Comparison of ENCODE assay signal across 8 cellular contexts in the genomic region with DNA sequence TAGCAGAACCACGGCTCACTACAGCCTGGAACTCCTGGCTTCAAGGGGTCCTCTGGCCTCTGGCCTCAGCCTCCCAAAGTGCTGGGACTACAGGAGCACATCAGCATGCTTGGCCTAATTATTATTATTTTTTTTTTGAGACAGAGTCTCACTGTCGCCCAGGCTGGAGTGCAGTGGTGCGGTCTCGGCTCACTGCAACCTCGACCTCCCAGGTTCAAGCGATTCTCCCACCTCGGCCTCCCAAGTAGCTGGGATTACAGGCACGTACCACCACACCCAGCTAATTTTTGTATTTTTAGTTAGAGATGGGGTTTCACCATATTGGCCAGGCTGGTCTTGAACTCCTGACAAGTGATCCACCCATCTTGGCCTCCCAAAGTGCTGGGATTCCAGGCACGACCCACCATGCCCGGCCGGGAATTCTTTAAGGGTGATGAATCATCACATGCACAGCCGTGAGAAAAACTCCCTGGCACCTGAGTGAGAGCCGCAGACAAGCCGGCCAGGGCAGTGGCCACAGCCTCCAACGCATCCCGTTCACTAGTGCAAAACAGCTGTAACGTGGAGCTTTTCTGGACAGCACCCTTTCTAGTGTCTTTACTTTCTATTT. TPM values are rescaled to one million over a fixed set of nuclear protein-coding genes. Genes with fewer than 3 reads are reported as not detected.
DNase-seq lines count a peak whose midpoint lies in the region; ATAC-seq, FAIRE-seq and TF ChIP-seq lines count a peak whose summit lies in the region.
"Not testable (repeated sequence)": the region's sequence is repeated elsewhere in the genome, so short reads cannot be mapped to it uniquely, and the experiment has no call there.

No MANE protein-coding gene starts in this region.

- 57 to 64% methylated on average over 17 of the region's 17 CpGs for WGBS in tibial nerve, 2 donors

- peaks cover 83% of the 10 kb centered on the region for H3K4me1 ChIP-seq in CD8-positive, alpha-beta memory T cell (ENCODE audit: insufficient read depth, low read length)
- peaks cover 65% of the 10 kb centered on the region for H3K4me1 ChIP-seq in HUES6 (ENCODE audit: control insufficient read depth, insufficient read depth, low read length)
- H3K4me1 ChIP-seq in endocrine pancreas (ENCODE audit: control insufficient read depth, insufficient read depth, low read length) = not testable (repeated sequence)
- peaks cover 49% of the 10 kb centered on the region for H3K4me1 ChIP-seq in keratinocyte (ENCODE audit: control insufficient read depth, extremely low read depth, insufficient read depth, low read length)
- peaks cover 0 to 87% (median 81%) of the 10 kb centered on the region in 4 donors for H3K4me1 ChIP-seq in tibial nerve

- H3K36me3 Mint-ChIP-seq in CD8-positive, alpha-beta memory T cell = peaks cover 0 to 16% (median 3%) of the 10 kb centered on the region in 3 donors
- H3K36me3 Mint-ChIP-seq in activated naive CD4-positive, alpha-beta T cell treated with anti-CD3 and anti-CD28 coated beads, Interleukin-2, amount 50 U/mL, for 72 hours = not testable (repeated sequence)

- peak overlapping the region; percentile 14 for H3K27ac ChIP-seq in CD8-positive, alpha-beta memory T cell (ENCODE audit: low read depth, low read length)
- not testable (repeated sequence) for H3K27ac ChIP-seq in HUES6 (ENCODE audit: low read depth, low read length)
- H3K27ac ChIP-seq in keratinocyte (ENCODE audit: control insufficient read depth, insufficient read depth, low read length) (peak overlapping the region; percentile 97), tibial nerve (peak overlapping the region in 3 of 4 donors; percentile 96 to 100 (median 98))

- H3K27me3 ChIP-seq in CD8-positive, alpha-beta memory T cell (ENCODE audit: insufficient read depth, low read length, poor library complexity, severe bottlenecking); HUES6 (ENCODE audit: control insufficient read depth, insufficient read depth, low read length); endocrine pancreas (ENCODE audit: control insufficient read depth, insufficient read depth, low read length); keratinocyte (ENCODE audit: control insufficient read depth, extremely low read depth, insufficient read depth, low read length); tibial nerve: not testable (repeated sequence)

- H3K4me1 Mint-ChIP-seq in CD8-positive, alpha-beta memory T cell = peaks cover 75 to 88% (median 87%) of the 10 kb centered on the region in 3 donors

- H2AFZ ChIP-seq in keratinocyte (ENCODE audit: control insufficient read depth, low read length) = not testable (repeated sequence)

- H3K4me2 ChIP-seq in keratinocyte (ENCODE audit: control insufficient read depth, extremely low read depth, insufficient read depth, low read depth, low read length) = peak overlapping the region; percentile 99

- TF ChIP-seq CTCF in keratinocyte (optimal IDR thresholded peaks at IDR 0.05 in 1 of 3, IDR thresholded peaks at IDR 0.05 in 1 of 3, conservative IDR thresholded peaks at IDR 0.05 in 1 of 3; ENCODE audit: extremely low read depth in 1 of 3, insufficient read depth in 2 of 3, low read length in 3 of 3); tibial nerve (IDR thresholded peaks at IDR 0.05): not testable (repeated sequence)

- H3K27ac Mint-ChIP-seq in CD8-positive, alpha-beta memory T cell = peak overlapping the region; percentile 47 to 99 (median 98)
- H3K27ac Mint-ChIP-seq in activated naive CD4-positive, alpha-beta T cell treated with anti-CD3 and anti-CD28 coated beads, Interleukin-2, amount 50 U/mL, for 72 hours = peak overlapping the region; percentile 76 to 97

- peak overlapping the region; percentile 84 to 98 (median 93) for H3K4me3 Mint-ChIP-seq in CD8-positive, alpha-beta memory T cell

- H3K9ac ChIP-seq in HUES6 (ENCODE audit: low read length); endocrine pancreas (ENCODE audit: control insufficient read depth, insufficient read depth, low read length): not testable (repeated sequence)
- H3K9ac ChIP-seq in keratinocyte (ENCODE audit: control insufficient read depth, extremely low read depth, insufficient read depth, low read length) = peak overlapping the region; percentile 98

- dilution Hi-C loops in keratinocyte (cut with MboI; ENCODE audit: extremely low pct_ligation_motif_present, low sequenced_read_pairs) = not testable (repeated sequence)

- H3K9me3 Mint-ChIP-seq in CD8-positive, alpha-beta memory T cell; activated naive CD4-positive, alpha-beta T cell treated with anti-CD3 and anti-CD28 coated beads, Interleukin-2, amount 50 U/mL, for 72 hours: not testable (repeated sequence)

- not testable (repeated sequence) for H3K27me3 Mint-ChIP-seq in CD8-positive, alpha-beta memory T cell

- peaks cover 52% of the 10 kb centered on the region for H4K20me1 ChIP-seq in keratinocyte (ENCODE audit: control insufficient read depth, extremely low read depth, insufficient read depth, low read length)

- TF ChIP-seq POLR2A in tibial nerve (IDR thresholded peaks at IDR 0.05) = not testable (repeated sequence)

- not testable (repeated sequence) for FAIRE-seq in keratinocyte (lab: Jason Lieb, UNC)

- H3K9me1 ChIP-seq in keratinocyte (ENCODE audit: control insufficient read depth, extremely low read depth, insufficient read depth, low read length) = peaks cover 11% of the 10 kb centered on the region

- not testable (repeated sequence) for TF ChIP-seq EP300 in tibial nerve (IDR thresholded peaks at IDR 0.05)

- H3K9me3 ChIP-seq in CD8-positive, alpha-beta memory T cell (ENCODE audit: low read length); HUES6 (ENCODE audit: control insufficient read depth, insufficient read depth, low read depth, low read length); endocrine pancreas (ENCODE audit: control insufficient read depth, low read length); keratinocyte (ENCODE audit: control insufficient read depth, low read depth, low read length); tibial nerve: not testable (repeated sequence)

- POLR2A ChIA-PET in CD8-positive, alpha-beta memory T cell (lab: Charles Lee) = interaction anchor here (1.0 kb wide), 1 partner anchor 16 kb away, joined by 8 read pairs; no protein-coding TSS in a partner anchor

- H3K4me3 ChIP-seq in CD8-positive, alpha-beta memory T cell (ENCODE audit: low read length) = peak overlapping the region; percentile 6
- H3K4me3 ChIP-seq in HUES6 (ENCODE audit: low read depth, low read length) = peak overlapping the region; percentile 76
- peak overlapping the region; percentile 98 for H3K4me3 ChIP-seq in endocrine pancreas (ENCODE audit: control insufficient read depth, insufficient read depth, low read length)
- peak overlapping the region in 2 of 3 experiments; percentile 89 to 91 for H3K4me3 ChIP-seq in keratinocyte (ENCODE audit: control insufficient read depth in 2 of 3, extremely low read depth in 1 of 3, insufficient read depth in 2 of 3, low read depth in 1 of 3, low read length in 3 of 3)
- H3K4me3 ChIP-seq in tibial nerve = peak overlapping the region in 1 of 4 donors; percentile 5

- DNase-seq in CD8-positive, alpha-beta memory T cell; keratinocyte (ENCODE audit: low read depth, low spot score); tibial nerve (ENCODE audit: low spot score in 2 of 2): not testable (repeated sequence)
- peak in 1 of 2 donors; percentile 6 for DNase-seq in activated naive CD4-positive, alpha-beta T cell treated with anti-CD3 and anti-CD28 coated beads, Interleukin-2, amount 50 U/mL, for 72 hours (ENCODE audit: low spot score in 2 of 2)
- peak; percentile 38 for DNase-seq in non-pigmented ciliary epithelial cell (ENCODE audit: low read depth)

- CTCF ChIA-PET in CD8-positive, alpha-beta memory T cell (lab: Charles Lee) = interaction anchor here (1.4 to 1.6 kb wide), 3 partner anchors 14 to 21 kb away, joined by 3 to 7 read pairs (median 5); no protein-coding TSS in a partner anchor

- H3K36me3 ChIP-seq in CD8-positive, alpha-beta memory T cell (ENCODE audit: insufficient read depth, low read length); HUES6 (ENCODE audit: control insufficient read depth, insufficient read depth, low read length); endocrine pancreas (ENCODE audit: control insufficient read depth, insufficient read depth, low read length); keratinocyte (ENCODE audit: control insufficient read depth in 2 of 2, extremely low read depth in 1 of 2, insufficient read depth in 2 of 2, low read length in 2 of 2); tibial nerve: not testable (repeated sequence)

- ATAC-seq in SK-N-SH treated with all-trans-retinoic acid at 6 μM for 48 hours = peak; percentile 5; the same call in 1 of the 3 replicates
- not testable (repeated sequence) for ATAC-seq in activated naive CD4-positive, alpha-beta T cell treated with anti-CD3 and anti-CD28 coated beads, Interleukin-2, amount 50 U/mL, for 72 hours

- peaks cover 96% of the 10 kb centered on the region for H3K79me2 ChIP-seq in keratinocyte (ENCODE audit: control insufficient read depth, insufficient read depth, low read length)

RNA-seq across cellular contexts. Expression of a gene that starts 3.1 kb away (rescaled TPM):
- 10 to 100 TPM; 55.3 to 57.3 TPM for total RNA-seq in CD8-positive, alpha-beta memory T cell
- polyA plus RNA-seq in CD8-positive, alpha-beta memory T cell = 39.0 TPM
- total RNA-seq in activated naive CD4-positive, alpha-beta T cell treated with anti-CD3 and anti-CD28 coated beads, Interleukin-2, amount 50 U/mL, for 72 hours = 10 to 100 TPM; 40.1 to 52.7 TPM
- polyA plus RNA-seq in keratinocyte = 11.1 to 19.3 TPM (median 14.2 TPM) in 3 replicates
- polyA plus RNA-seq in keratinocyte (2011; ENCODE audit: low read depth) = 15.1 TPM
- 8.5 and 10.2 TPM in 2 replicates for polyA plus RNA-seq in keratinocyte (2011; cell fraction: cytosol; rRNA removed)
- polyA plus RNA-seq in keratinocyte (2011; cell fraction: nucleus; rRNA removed) = 47.2 and 48.5 TPM in 2 replicates
- 15.8 and 19.5 TPM in 2 replicates for polyA plus RNA-seq in keratinocyte (2012; ENCODE audit: low replicate concordance)
- 15.5 to 24.0 TPM (median 22.7 TPM) in 3 replicates for polyA minus RNA-seq in keratinocyte
- 9.8 TPM for polyA minus RNA-seq in keratinocyte (2011; cell fraction: cytosol; rRNA and poly(A)+ RNA removed)
- polyA minus RNA-seq in keratinocyte (2011; cell fraction: nucleus; rRNA and poly(A)+ RNA removed) = 28.4 and 41.6 TPM in 2 replicates
- 10 to 100 TPM; 64.5 to 89.7 (median 78.9) TPM for total RNA-seq in tibial nerve

RNA-seq across cellular contexts. Expression of a gene that starts 14.8 kb away (rescaled TPM):
- total RNA-seq in CD8-positive, alpha-beta memory T cell = 10 to 100 TPM; 44.9 to 45.5 TPM
- 19.0 TPM for polyA plus RNA-seq in CD8-positive, alpha-beta memory T cell
- 10 to 100 TPM; 39.7 to 47.3 TPM for total RNA-seq in activated naive CD4-positive, alpha-beta T cell treated with anti-CD3 and anti-CD28 coated beads, Interleukin-2, amount 50 U/mL, for 72 hours
- polyA plus RNA-seq in keratinocyte = 20.7 to 27.9 TPM (median 23.7 TPM) in 3 replicates
- polyA plus RNA-seq in keratinocyte (2011; ENCODE audit: low read depth) = 24.2 TPM
- 21.9 and 23.8 TPM in 2 replicates for polyA plus RNA-seq in keratinocyte (2011; cell fraction: cytosol; rRNA removed)
- polyA plus RNA-seq in keratinocyte (2011; cell fraction: nucleus; rRNA removed) = 20.3 and 22.4 TPM in 2 replicates
- polyA plus RNA-seq in keratinocyte (2012; ENCODE audit: low replicate concordance) = 24.1 and 35.8 TPM in 2 replicates
- 26.7 to 29.3 TPM (median 28.8 TPM) in 3 replicates for polyA minus RNA-seq in keratinocyte
- 18.8 TPM for polyA minus RNA-seq in keratinocyte (2011; cell fraction: cytosol; rRNA and poly(A)+ RNA removed)
- 11.2 and 16.0 TPM in 2 replicates for polyA minus RNA-seq in keratinocyte (2011; cell fraction: nucleus; rRNA and poly(A)+ RNA removed)
- 10 to 100 TPM; 23.4 to 33.4 (median 29.7) TPM for total RNA-seq in tibial nerve

RNA-seq across cellular contexts. Expression of a gene that starts 29.3 kb away (rescaled TPM):
- total RNA-seq in CD8-positive, alpha-beta memory T cell = 10 to 100 TPM; 26.4 to 26.8 TPM
- polyA plus RNA-seq in CD8-positive, alpha-beta memory T cell = 1.0 TPM
- total RNA-seq in activated naive CD4-positive, alpha-beta T cell treated with anti-CD3 and anti-CD28 coated beads, Interleukin-2, amount 50 U/mL, for 72 hours = 10 to 100 TPM; 17.5 to 22.0 TPM
- polyA plus RNA-seq in keratinocyte = 0.02 to 0.09 TPM in 2 of 3 replicates, not detected in the other
- polyA plus RNA-seq in keratinocyte (2011; ENCODE audit: low read depth) = not detected
- not detected in 2 replicates for polyA plus RNA-seq in keratinocyte (2011; cell fraction: cytosol; rRNA removed)
- 0.06 and 0.08 TPM in 2 replicates for polyA plus RNA-seq in keratinocyte (2011; cell fraction: nucleus; rRNA removed)
- 0.04 TPM in 1 of 2 replicates, not detected in the other for polyA plus RNA-seq in keratinocyte (2012; ENCODE audit: low replicate concordance)
- polyA minus RNA-seq in keratinocyte = not detected in 3 replicates
- polyA minus RNA-seq in keratinocyte (2011; cell fraction: cytosol; rRNA and poly(A)+ RNA removed) = not detected
- not detected in 2 replicates for polyA minus RNA-seq in keratinocyte (2011; cell fraction: nucleus; rRNA and poly(A)+ RNA removed)
- total RNA-seq in tibial nerve = 10 to 100 TPM in 1 of 4 donors, 1 to 10 TPM in 3; 3.9 to 13.5 (median 4.5) TPM
